11 cellular contexts compared by ENCODE assay signal in the genomic region with DNA sequence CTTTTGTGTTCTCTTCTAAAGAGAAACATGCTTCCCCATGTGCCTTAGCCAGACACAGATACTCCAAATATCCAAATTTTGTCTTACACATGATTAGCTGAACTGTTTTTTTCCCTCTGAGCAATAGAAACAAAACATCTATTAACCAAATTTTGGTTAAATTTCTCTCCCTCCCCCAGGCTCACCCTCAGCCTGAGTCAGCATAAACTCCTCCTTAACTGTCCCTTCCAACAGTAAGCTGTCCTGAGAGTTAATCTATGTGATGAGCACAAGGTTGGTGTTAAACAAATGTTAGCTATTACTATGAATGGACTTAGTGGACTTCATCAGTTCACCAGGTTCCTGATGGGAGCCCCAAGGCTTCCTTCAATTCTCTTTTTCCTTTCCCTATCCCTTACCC.
"Had no signal": no experiment of that assay in that cellular context is flagged by ENCODE, and none has a peak within 500 bp of the region (broad histone marks: within the 10 kb centered on the region; RNA-seq: fewer than 3 reads in every experiment).

No MANE protein-coding gene starts in this region.

- H3K27ac ChIP-seq: GM23248 had no signal

- DNase-seq: GM23248, GOT3, H7, H9, HCEC 1CT, HFFc6 had no signal

- H3K9ac ChIP-seq: GM23248 had no signal

- H3K4me2 ChIP-seq: GM23338 had no signal

- ATAC-seq: GM23338, HCT116 had no signal

- H3K4me3 ChIP-seq: GM23248, GM23338, HAP-1 had no signal

- H3K36me3 ChIP-seq: HAP-1 had no signal

- H3K9me3 ChIP-seq: HAP-1 had no signal

- H3K4me1 ChIP-seq: HAP-1 had no signal

- H2AFZ ChIP-seq: GM23248, GM23338 had no signal

- FAIRE-seq: H1, H54 had no signal
